Comparison of ENCODE assay signal across 12 cellular contexts in genomic region chr7:131039355-131039762, GRCh38.
A peak's percentile ranks its signal among the peaks of the same experiment; 100 is the strongest.
DNase-seq lines count a peak whose midpoint lies in the region; ATAC-seq and TF ChIP-seq lines count a peak whose summit lies in the region.
"Had no signal": no experiment of that assay in that cellular context is flagged by ENCODE, and none has a peak within 500 bp of the region (broad histone marks: within the 10 kb centered on the region; RNA-seq: fewer than 3 reads in every experiment).

No MANE protein-coding gene starts in this region.

- DNase-seq in activated T-cell treated with anti-CD3 and anti-CD28 coated beads, Interleukin-2, amount 50 U/mL, for 24 hours = no peak
- DNase-seq in activated T-cell treated with anti-CD3 and anti-CD28 coated beads, Interleukin-2, amount 50 U/mL, for 4 hours = no peak
- DNase-seq in fibroblast of the aortic adventitia (ENCODE audit: low read depth) (peak; percentile 39), Peyer's patch (no peak)
- DNase-seq in stimulated activated CD4-positive, alpha-beta T cell treated with anti-CD3 and anti-CD28 coated beads, Interleukin-1b, Interleukin-23, amount 100 ng/mL, for 48 hours = no peak
- DNase-seq: ACHN, hypothalamus, NCI-H1694 treated with DMSO at 0.1 percent for 48 hours, T-helper 9 cell had no signal

- H3K27ac ChIP-seq in subcutaneous abdominal adipose tissue (ENCODE audit: low read depth, low read length) = peak overlapping the region; percentile 51
- H3K27ac ChIP-seq in Peyer's patch = no peak overlapping the region

- peak overlapping the region in 4 of 5 donors; percentile 4 to 62 (median 20) for H3K9ac ChIP-seq in subcutaneous abdominal adipose tissue (ENCODE audit: low read length in 5 of 5)

- no peaks in the 10 kb centered on the region for H3K9me3 Mint-ChIP-seq in activated T-cell treated with anti-CD3 and anti-CD28 coated beads, Interleukin-2, amount 50 U/mL, for 24 hours
- no peaks in the 10 kb centered on the region for H3K9me3 Mint-ChIP-seq in activated T-cell treated with anti-CD3 and anti-CD28 coated beads, Interleukin-2, amount 50 U/mL, for 4 hours
- no peaks in the 10 kb centered on the region for H3K9me3 Mint-ChIP-seq in activated T-helper 17 cell treated with anti-CD3 and anti-CD28 coated beads, Interleukin-2, amount 50 U/mL, for 72 hours

- H3K4me1 ChIP-seq in subcutaneous abdominal adipose tissue (ENCODE audit: control insufficient read depth in 5 of 5, insufficient read depth in 5 of 5, low read length in 5 of 5) (peaks cover 3 to 35% (median 28%) of the 10 kb centered on the region in 5 donors), Peyer's patch (peaks cover 0 to 25% (median 7%) of the 10 kb centered on the region in 4 donors)

- no peak for ATAC-seq in activated T-cell treated with anti-CD3 and anti-CD28 coated beads, Interleukin-2, amount 50 U/mL, for 4 hours
- no peak for ATAC-seq in activated T-helper 17 cell treated with anti-CD3 and anti-CD28 coated beads, Interleukin-2, amount 50 U/mL, for 72 hours (replicated peaks)
- no peak for ATAC-seq in HG03378 (IDR thresholded peaks at IDR 0.05; ENCODE audit: unreplicated experiment)

- TF ChIP-seq CTCF in fibroblast of the aortic adventitia (IDR thresholded peaks at IDR 0.05; ENCODE audit: insufficient read depth, low read length) (no peak), Peyer's patch (IDR thresholded peaks at IDR 0.05) (no peak)

- no peak for TF ChIP-seq POLR2A in Peyer's patch (IDR thresholded peaks at IDR 0.05)

- no peaks in the 10 kb centered on the region for H3K27me3 Mint-ChIP-seq in activated T-cell treated with anti-CD3 and anti-CD28 coated beads, Interleukin-2, amount 50 U/mL, for 24 hours
- no peaks in the 10 kb centered on the region for H3K27me3 Mint-ChIP-seq in activated T-cell treated with anti-CD3 and anti-CD28 coated beads, Interleukin-2, amount 50 U/mL, for 4 hours (ENCODE audit: low read depth)
- no peaks in the 10 kb centered on the region for H3K27me3 Mint-ChIP-seq in activated T-helper 17 cell treated with anti-CD3 and anti-CD28 coated beads, Interleukin-2, amount 50 U/mL, for 72 hours

- peaks cover 34% of the 10 kb centered on the region for H3K36me3 Mint-ChIP-seq in activated T-cell treated with anti-CD3 and anti-CD28 coated beads, Interleukin-2, amount 50 U/mL, for 24 hours (ENCODE audit: low read depth)
- H3K36me3 Mint-ChIP-seq in activated T-cell treated with anti-CD3 and anti-CD28 coated beads, Interleukin-2, amount 50 U/mL, for 4 hours (ENCODE audit: insufficient read depth) = peaks cover 24% of the 10 kb centered on the region
- H3K36me3 Mint-ChIP-seq in activated T-helper 17 cell treated with anti-CD3 and anti-CD28 coated beads, Interleukin-2, amount 50 U/mL, for 72 hours (ENCODE audit: low read depth) = peaks cover 80% of the 10 kb centered on the region

- H3K27me3 ChIP-seq in subcutaneous abdominal adipose tissue (ENCODE audit: control insufficient read depth in 5 of 5, insufficient read depth in 4 of 5, low read length in 5 of 5) (no peaks in the 10 kb centered on the region), Peyer's patch (no peaks in the 10 kb centered on the region)

- H3K4me1 Mint-ChIP-seq in activated T-cell treated with anti-CD3 and anti-CD28 coated beads, Interleukin-2, amount 50 U/mL, for 24 hours (ENCODE audit: low read depth) = peaks cover 75% of the 10 kb centered on the region
- peaks cover 74% of the 10 kb centered on the region for H3K4me1 Mint-ChIP-seq in activated T-cell treated with anti-CD3 and anti-CD28 coated beads, Interleukin-2, amount 50 U/mL, for 4 hours (ENCODE audit: low read depth)
- H3K4me1 Mint-ChIP-seq in activated T-helper 17 cell treated with anti-CD3 and anti-CD28 coated beads, Interleukin-2, amount 50 U/mL, for 72 hours = peaks cover 42% of the 10 kb centered on the region

- peak overlapping the region; percentile 73 for H3K27ac Mint-ChIP-seq in activated T-cell treated with anti-CD3 and anti-CD28 coated beads, Interleukin-2, amount 50 U/mL, for 24 hours
- H3K27ac Mint-ChIP-seq in activated T-helper 17 cell treated with anti-CD3 and anti-CD28 coated beads, Interleukin-2, amount 50 U/mL, for 72 hours = peak overlapping the region; percentile 42

- H3K36me3 ChIP-seq in subcutaneous abdominal adipose tissue (ENCODE audit: control insufficient read depth in 5 of 5, insufficient read depth in 5 of 5, low read length in 5 of 5) (peaks cover 0 to 7% (median 2%) of the 10 kb centered on the region in 5 donors), Peyer's patch (no peaks in the 10 kb centered on the region)

- peak overlapping the region; percentile 27 for H3K4me3 Mint-ChIP-seq in activated T-cell treated with anti-CD3 and anti-CD28 coated beads, Interleukin-2, amount 50 U/mL, for 24 hours
- no peak overlapping the region for H3K4me3 Mint-ChIP-seq in activated T-cell treated with anti-CD3 and anti-CD28 coated beads, Interleukin-2, amount 50 U/mL, for 4 hours
- H3K4me3 Mint-ChIP-seq in activated T-helper 17 cell treated with anti-CD3 and anti-CD28 coated beads, Interleukin-2, amount 50 U/mL, for 72 hours = peak overlapping the region; percentile 55

- H3K4me3 ChIP-seq in fibroblast of the aortic adventitia (ENCODE audit: low read depth, low read length) (no peak overlapping the region), subcutaneous abdominal adipose tissue (ENCODE audit: low read depth in 1 of 5, low read length in 5 of 5) (peak overlapping the region in 1 of 5 donors; percentile 4), Peyer's patch (no peak overlapping the region)

- H3K9me3 ChIP-seq in subcutaneous abdominal adipose tissue (ENCODE audit: control insufficient read depth in 5 of 5, low read length in 5 of 5) = no peaks in the 10 kb centered on the region
- no peaks in the 10 kb centered on the region for H3K9me3 ChIP-seq in Peyer's patch
